ENCODE assay signal across 8 cellular contexts in the genomic region with DNA sequence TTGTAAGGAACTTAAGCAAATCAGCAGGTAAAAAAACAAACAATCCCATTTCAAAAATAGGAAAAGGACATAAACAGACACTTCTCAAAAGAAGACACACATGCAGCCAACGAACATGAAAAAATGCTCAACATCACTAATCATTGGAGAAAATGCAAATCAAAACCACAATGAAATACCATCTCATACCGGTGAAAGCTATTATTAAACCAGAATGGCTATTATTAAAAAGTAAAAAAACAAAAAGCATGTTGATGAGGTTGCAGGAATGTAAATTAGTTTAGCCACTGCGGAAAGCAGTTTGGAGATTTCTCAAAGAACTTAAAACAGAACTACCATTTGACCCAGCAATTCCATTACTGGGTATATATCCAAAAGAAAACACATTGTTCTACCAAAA. TPM values are rescaled to one million over a fixed set of nuclear protein-coding genes. Genes with fewer than 3 reads are reported as not detected.
A peak's percentile ranks its signal among the peaks of the same experiment; 100 is the strongest.
DNase-seq lines count a peak whose midpoint lies in the region; ATAC-seq, FAIRE-seq and TF ChIP-seq lines count a peak whose summit lies in the region.
"Not testable (repeated sequence)": the region's sequence is repeated elsewhere in the genome, so short reads cannot be mapped to it uniquely, and the experiment has no call there.

No MANE protein-coding gene starts in this region.

- not testable (repeated sequence) for BruUV-seq in GM12878 (replicated peaks; lab: Mats Ljungman, UMichigan)

- intact Hi-C loops in GM12878 (cut with micrococcal nuclease; ENCODE audit: unreplicated experiment), result not testable (repeated sequence)

- SMC1A ChIA-PET in GM12878 (lab: Charles Lee; ENCODE audit: uncharacterized antibody, unreplicated experiment), result interaction anchor here (0.6 to 1.6 kb wide), 3 partner anchors 15 to 231 kb away, joined by 3 to 4 read pairs (median 3); no protein-coding TSS in a partner anchor

- H3K4me1 ChIP-seq in GM12878 (ENCODE audit: control insufficient read depth, insufficient read depth, low read length), result not testable (repeated sequence)

- not testable (repeated sequence) for DNase-seq in D721Med (ENCODE audit: insufficient read length, low spot score)
- DNase-seq in GM12878 (ENCODE audit: low read depth, low spot score), result peak; percentile 40

- TF ChIP-seq POLR2A in GM12878 (IDR thresholded peaks at IDR 0.05; ENCODE audit: low read depth, low read length), result not testable (repeated sequence)

- H3K36me3 ChIP-seq in GM12878 (ENCODE audit: control insufficient read depth in 2 of 2, insufficient read depth in 2 of 2, low read length in 1 of 2), result not testable (repeated sequence)

- WGBS in GM12878 (ENCODE audit: insufficient coverage, insufficient replicate concordance, low lambda C conversion rate, missing lambda C conversion rate), result 0% methylated on average over 3 of the region's 3 CpGs

- not testable (repeated sequence) for H3K4me2 ChIP-seq in GM12878 (ENCODE audit: control insufficient read depth, insufficient read depth)

- not testable (repeated sequence) for TF ChIP-seq RAD21 in GM12878 (IDR thresholded peaks at IDR 0.05; ENCODE audit: insufficient read depth, low read depth, low read length)

- not testable (repeated sequence) for H3K9ac ChIP-seq in GM12878 (ENCODE audit: control insufficient read depth, insufficient read depth, low read length)

- RAD21 ChIA-PET in GM12878 (lab: Charles Lee; ENCODE audit: unreplicated experiment), result not testable (repeated sequence)

- FAIRE-seq in D721Med (lab: Jason Lieb, UNC), result peak; percentile 35
- FAIRE-seq in GM12878 (lab: Jason Lieb, UNC), result not testable (repeated sequence)

- not testable (repeated sequence) for TF ChIP-seq EP300 in GM12878 (IDR thresholded peaks at IDR 0.05; ENCODE audit: borderline replicate concordance in 1 of 2, control insufficient read depth in 1 of 2, low read depth in 2 of 2, low read length in 2 of 2)

- ATAC-seq in GM18519 (IDR thresholded peaks at IDR 0.05; ENCODE audit: low FRiP score, unreplicated experiment) (peak; percentile 47), GM19324 (IDR thresholded peaks at IDR 0.05; ENCODE audit: low FRiP score, unreplicated experiment) (peak; percentile 72), GM21526 (IDR thresholded peaks at IDR 0.05; ENCODE audit: low FRiP score, unreplicated experiment) (peak; percentile 46), HG02798 (IDR thresholded peaks at IDR 0.05; ENCODE audit: poor library complexity, unreplicated experiment) (peak; percentile 60), HG03196 (IDR thresholded peaks at IDR 0.05; ENCODE audit: unreplicated experiment) (peak; percentile 45), HG03558 (IDR thresholded peaks at IDR 0.05; ENCODE audit: extremely low read depth, unreplicated experiment) (peak; percentile 57), GM12878 (peak; percentile 63)

- in situ Hi-C loops in GM12878 (cut with MboI), result not testable (repeated sequence)

- H3K9me3 ChIP-seq in GM12878 (replicated peaks; ENCODE audit: control insufficient read depth, insufficient read depth, low read length), result not testable (repeated sequence)

- not testable (repeated sequence) for H3K4me3 ChIP-seq in GM12878

- H3K27me3 ChIP-seq in GM12878 (replicated peaks in 1 of 2; ENCODE audit: control insufficient read depth in 2 of 2, insufficient read depth in 2 of 2, low read length in 1 of 2), result not testable (repeated sequence)

- CTCF ChIA-PET in GM12878 (lab: Yijun Ruan, JAX), result interaction anchor here (0.8 kb wide), 1 partner anchor 13 kb away, joined by 3 read pairs; no protein-coding TSS in a partner anchor

- not testable (repeated sequence) for H4K20me1 ChIP-seq in GM12878 (ENCODE audit: control insufficient read depth, insufficient read depth)

- H3K79me2 ChIP-seq in GM12878 (ENCODE audit: control insufficient read depth, insufficient read depth, low read length), result not testable (repeated sequence)

- POLR2A ChIA-PET in GM12878 (lab: Charles Lee), result interaction anchor here (0.5 kb wide), 1 partner anchor 1152 kb away, joined by 7 read pairs; no protein-coding TSS in a partner anchor

- H3K27ac ChIP-seq in GM12878 (ENCODE audit: control insufficient read depth, insufficient read depth), result not testable (repeated sequence)

- H2AFZ ChIP-seq in GM12878 (ENCODE audit: control insufficient read depth, low read depth, low read length), result not testable (repeated sequence)

- not testable (repeated sequence) for TF ChIP-seq CTCF in D721Med (IDR thresholded peaks at IDR 0.05; ENCODE audit: insufficient read depth, missing control alignments); GM12878 (IDR thresholded peaks at IDR 0.05 in 2 of 3, conservative IDR thresholded peaks at IDR 0.05 in 1 of 3; ENCODE audit: control insufficient read depth in 2 of 3, extremely low read depth in 1 of 3, insufficient read depth in 1 of 3, low read depth in 3 of 3, low read length in 3 of 3)

TF ChIP-seq in GM12878, 131 proteins besides CTCF, POLR2A, EP300 and RAD21:
- TF ChIP-seq ZNF24 (IDR thresholded peaks at IDR 0.05), result 0 out of 2 replicates have a peak, but pooled peaks have one; percentile 20
- TF ChIP-seq TBL1XR1 (IDR thresholded peaks at IDR 0.05; ENCODE audit: low read depth, low read length), result 0 out of 2 replicates have a peak, but pooled peaks have one; percentile 20
- 0 out of 2 replicates have a peak, but pooled peaks have one; percentile 25 for TF ChIP-seq ZNF217 (IDR thresholded peaks at IDR 0.05)
- TF ChIP-seq BMI1 (IDR thresholded peaks at IDR 0.05; ENCODE audit: borderline replicate concordance), result 0 out of 2 replicates have a peak, but pooled peaks have one; percentile 38
- TF ChIP-seq MEF2B (IDR thresholded peaks at IDR 0.05; ENCODE audit: partially characterized antibody, poor library complexity, severe bottlenecking), result peak; percentile 76
- TF ChIP-seq IKZF2 (IDR thresholded peaks at IDR 0.05), result peak in 1 of 2 experiments; percentile 58; a peak in 2 of 4 replicates
- 0 out of 2 replicates have a peak, but pooled peaks have one; percentile 32 for TF ChIP-seq ATF7 (IDR thresholded peaks at IDR 0.05; ENCODE audit: low read depth)
- TF ChIP-seq POU2F2 (IDR thresholded peaks at IDR 0.05; ENCODE audit: borderline replicate concordance, low read depth, low read length), result 0 out of 3 replicates have a peak, but pooled peaks have one; percentile 62
- TF ChIP-seq RUNX3 (IDR thresholded peaks at IDR 0.05; ENCODE audit: low read length), result peak; percentile 75
- TF ChIP-seq, protein P1, sequence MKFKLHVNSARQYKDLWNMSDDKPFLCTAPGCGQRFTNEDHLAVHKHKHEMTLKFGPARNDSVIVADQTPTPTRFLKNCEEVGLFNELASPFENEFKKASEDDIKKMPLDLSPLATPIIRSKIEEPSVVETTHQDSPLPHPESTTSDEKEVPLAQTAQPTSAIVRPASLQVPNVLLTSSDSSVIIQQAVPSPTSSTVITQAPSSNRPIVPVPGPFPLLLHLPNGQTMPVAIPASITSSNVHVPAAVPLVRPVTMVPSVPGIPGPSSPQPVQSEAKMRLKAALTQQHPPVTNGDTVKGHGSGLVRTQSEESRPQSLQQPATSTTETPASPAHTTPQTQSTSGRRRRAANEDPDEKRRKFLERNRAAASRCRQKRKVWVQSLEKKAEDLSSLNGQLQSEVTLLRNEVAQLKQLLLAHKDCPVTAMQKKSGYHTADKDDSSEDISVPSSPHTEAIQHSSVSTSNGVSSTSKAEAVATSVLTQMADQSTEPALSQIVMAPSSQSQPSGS (IDR thresholded peaks at IDR 0.05; ENCODE audit: low read length), result peak; percentile 43
- peak; percentile 76; the same call in 1 of the 2 replicates for TF ChIP-seq MEF2A (IDR thresholded peaks at IDR 0.05; ENCODE audit: insufficient read depth, low read depth, low read length)

RNA-seq across cellular contexts. Expression of gene IVNS1ABP, which starts 47.5 kb away (rescaled TPM):
- total RNA-seq in GM12878 (2013; cell fraction: nucleolus; rRNA removed), result 336 and 339 TPM in 2 replicates
- 42.4 and 43.7 TPM in 2 replicates for total RNA-seq in GM12878 (2014; rRNA removed)
- total RNA-seq in GM12878 (2014; rRNA removed; fragmentation: Illumina TruSeq; extraction: Trizol), result 45.4 and 49.0 TPM in 2 replicates
- 48.3 and 52.6 TPM in 2 replicates for total RNA-seq in GM12878 (2021)
- polyA plus RNA-seq in GM12878 (2011; ENCODE audit: low read depth), result 24.3 TPM
- polyA plus RNA-seq in GM12878 (2011; rRNA removed), result 154 and 194 TPM in 2 replicates
- 44.7 and 51.8 TPM in 2 replicates for polyA plus RNA-seq in GM12878 (2011; cell fraction: cytosol; rRNA removed)
- 242 and 289 TPM in 2 replicates for polyA plus RNA-seq in GM12878 (2011; cell fraction: nucleus; rRNA removed)
- 35.7 and 51.2 TPM in 2 replicates for polyA plus RNA-seq in GM12878 (2012)
- polyA plus RNA-seq in GM12878 (2014; fragmentation: Illumina TruSeq; extraction: Trizol), result 40.3 and 53.4 TPM in 2 replicates
- 10 to 100 TPM; 19.2 to 29.2 TPM for polyA plus RNA-seq in GM12878 (2014; fragmentation: Nextera tagmentation; extraction: Ambion mirVana)
- polyA plus RNA-seq in GM12878 (2014; rRNA removed), result 33.4 and 39.6 TPM in 2 replicates
- 10 to 100 TPM; 56.7 to 60.2 TPM for polyA plus RNA-seq in GM12878 (2016; fragmentation: Nextera tagmentation; extraction: Ambion mirVana)
- polyA minus RNA-seq in GM12878 (2011; rRNA and poly(A)+ RNA removed), result 107 and 148 TPM in 2 replicates
- polyA minus RNA-seq in GM12878 (2011; cell fraction: cytosol; rRNA and poly(A)+ RNA removed), result 31.1 and 34.3 TPM in 2 replicates
- 264 and 283 TPM in 2 replicates for polyA minus RNA-seq in GM12878 (2011; cell fraction: nucleus; rRNA and poly(A)+ RNA removed)
